In the genomic region with DNA sequence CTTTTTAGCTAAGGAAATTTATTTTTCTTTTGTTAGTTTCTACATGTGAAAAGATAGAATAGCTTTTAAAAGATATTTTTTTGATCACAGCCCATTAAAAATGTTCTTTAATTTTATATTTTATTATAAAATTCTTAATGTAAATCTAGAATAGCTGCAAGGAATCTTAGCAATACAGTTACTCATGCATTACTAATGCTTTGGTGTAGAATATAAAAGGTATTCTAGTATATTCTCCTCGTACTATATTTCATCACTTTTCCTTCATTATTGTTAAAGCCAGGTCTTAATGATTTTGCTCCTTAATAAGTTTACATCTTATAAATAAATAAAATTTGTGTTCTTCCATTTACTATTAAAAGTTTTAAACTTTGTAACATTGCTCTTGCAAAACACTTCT, we compare ENCODE assay signal across 25 cellular contexts.
"Had no signal": no experiment of that assay in that cellular context is flagged by ENCODE, and none has a peak within 500 bp of the region (broad histone marks: within the 10 kb centered on the region; RNA-seq: fewer than 3 reads in every experiment).

No MANE protein-coding gene starts in this region.

- H3K9me3 ChIP-seq: adrenal gland, left lung, sigmoid colon, thoracic aorta, vagina had no signal

- H3K27ac Mint-ChIP-seq: activated CD4-positive, alpha-beta T cell treated with anti-CD3 and anti-CD28 coated beads, Interleukin-2, amount 10 ng/mL, durations not matched to agents 7 days and 5 days; activated CD8-positive, alpha-beta memory T cell treated with anti-CD3 and anti-CD28 coated beads, Interleukin-2, amount 10 ng/mL, durations not matched to agents 7 days and 5 days; activated CD8-positive, alpha-beta T cell treated with anti-CD3 and anti-CD28 coated beads for 36 hours; activated naive CD4-positive, alpha-beta T cell treated with anti-CD3 and anti-CD28 coated beads, Interleukin-2, amount 50 U/mL, for 24 hours; effector memory CD8-positive, alpha-beta T cell; naive thymus-derived CD4-positive, alpha-beta T cell; type B pancreatic cell had no signal

- H3K9me3 Mint-ChIP-seq: activated CD4-positive, alpha-beta T cell treated with anti-CD3 and anti-CD28 coated beads, Interleukin-2, amount 10 ng/mL, durations not matched to agents 7 days and 5 days; activated CD8-positive, alpha-beta T cell treated with anti-CD3 and anti-CD28 coated beads for 36 hours; activated naive CD4-positive, alpha-beta T cell treated with anti-CD3 and anti-CD28 coated beads, Interleukin-2, amount 50 U/mL, for 24 hours; central memory CD8-positive, alpha-beta T cell; effector memory CD8-positive, alpha-beta T cell; naive thymus-derived CD4-positive, alpha-beta T cell; neural crest cell; type B pancreatic cell had no signal

- H3K27me3 ChIP-seq: adrenal gland, left lung, sigmoid colon, vagina had no signal

- H3K4me1 ChIP-seq: adrenal gland, left lung, sigmoid colon, vagina had no signal

- DNase-seq: activated CD4-positive, alpha-beta T cell treated with anti-CD3 and anti-CD28 coated beads, Interleukin-2, amount 10 ng/mL, durations not matched to agents 7 days and 5 days; activated CD4-positive, CD25-positive, alpha-beta regulatory T cell treated with anti-CD3 and anti-CD28 coated beads, Interleukin-2, amount 50 U/mL, for 72 hours; activated CD8-positive, alpha-beta memory T cell treated with anti-CD3 and anti-CD28 coated beads, Interleukin-2, amount 10 ng/mL, durations not matched to agents 7 days and 5 days; activated CD8-positive, alpha-beta T cell treated with anti-CD3 and anti-CD28 coated beads for 36 hours; activated effector memory CD4-positive, alpha-beta T cell treated with anti-CD3 and anti-CD28 coated beads, Interleukin-2, amount 50 U/mL, for 16 hours; activated T-cell treated with anti-CD3 and anti-CD28 coated beads for 4 hours; adrenal gland; effector memory CD8-positive, alpha-beta T cell; kidney glomerular epithelial cell; left lung; naive thymus-derived CD4-positive, alpha-beta T cell; occipital lobe; posterior cingulate gyrus; sigmoid colon; stimulated activated CD4-positive, alpha-beta T cell treated with anti-CD3 and anti-CD28 coated beads, Interleukin-4, amount 100 ng/mL, for 1 hour; stimulated activated naive CD4-positive, alpha-beta T cell; WERI-Rb-1 had no signal

- FAIRE-seq: TTC549 had no signal

- ATAC-seq: activated CD8-positive, alpha-beta memory T cell treated with anti-CD3 and anti-CD28 coated beads, Interleukin-2, amount 10 ng/mL, durations not matched to agents 7 days and 5 days; activated CD8-positive, alpha-beta T cell treated with anti-CD3 and anti-CD28 coated beads for 36 hours; effector memory CD8-positive, alpha-beta T cell; left lung; naive thymus-derived CD4-positive, alpha-beta T cell had no signal

- H3K27ac ChIP-seq: adrenal gland, left lung, sigmoid colon, thoracic aorta, vagina, WERI-Rb-1 had no signal

- H3K4me3 ChIP-seq: adrenal gland, left lung, lung, sigmoid colon, thoracic aorta, vagina had no signal

- H3K36me3 ChIP-seq: adrenal gland had no signal
